Comparison of ENCODE assay signal across 32 cellular contexts in genomic region chr13:29118471-29118870, GRCh38.
"Had no signal": no experiment of that assay in that cellular context is flagged by ENCODE, and none has a peak within 500 bp of the region (broad histone marks: within the 10 kb centered on the region; RNA-seq: fewer than 3 reads in every experiment).

No MANE protein-coding gene starts in this region.

- H3K36me3 Mint-ChIP-seq: activated CD4-positive, alpha-beta memory T cell treated with anti-CD3 and anti-CD28 coated beads for 36 hours; activated CD8-positive, alpha-beta memory T cell treated with anti-CD3 and anti-CD28 coated beads, Interleukin-2, amount 10 ng/mL, durations not matched to agents 7 days and 5 days; activated naive CD4-positive, alpha-beta T cell treated with anti-CD3 and anti-CD28 coated beads, Interleukin-2, amount 50 U/mL, for 24 hours; activated naive CD8-positive, alpha-beta T cell treated with anti-CD3 and anti-CD28 coated beads for 36 hours; brain had no signal

- H3K4me1 Mint-ChIP-seq: activated CD4-positive, alpha-beta T cell treated with anti-CD3 and anti-CD28 coated beads for 36 hours; activated CD4-positive, alpha-beta T cell treated with anti-CD3 and anti-CD28 coated beads, Interleukin-2, amount 10 ng/mL, durations not matched to agents 24 days and 14 days; activated CD8-positive, alpha-beta memory T cell treated with anti-CD3 and anti-CD28 coated beads, Interleukin-2, amount 10 ng/mL, durations not matched to agents 7 days and 5 days; activated naive CD4-positive, alpha-beta T cell treated with anti-CD3 and anti-CD28 coated beads, Interleukin-2, amount 50 U/mL, for 24 hours; activated naive CD8-positive, alpha-beta T cell treated with anti-CD3 and anti-CD28 coated beads for 36 hours; activated naive CD8-positive, alpha-beta T cell treated with anti-CD3 and anti-CD28 coated beads, Interleukin-2, amount 50 U/mL, for 24 hours; brain; central memory CD8-positive, alpha-beta T cell; endodermal cell had no signal

- H3K9me3 ChIP-seq: adrenal gland, ascending aorta, breast epithelium had no signal

- H3K4me3 ChIP-seq: adrenal gland, ascending aorta, breast epithelium, cardiac muscle cell, coronary artery, dorsolateral prefrontal cortex had no signal

- H3K27ac Mint-ChIP-seq: activated CD4-positive, alpha-beta memory T cell treated with anti-CD3 and anti-CD28 coated beads for 36 hours; activated CD4-positive, alpha-beta T cell treated with anti-CD3 and anti-CD28 coated beads for 36 hours; activated CD4-positive, alpha-beta T cell treated with anti-CD3 and anti-CD28 coated beads, Interleukin-2, amount 10 ng/mL, durations not matched to agents 24 days and 14 days; activated CD8-positive, alpha-beta memory T cell treated with anti-CD3 and anti-CD28 coated beads, Interleukin-2, amount 10 ng/mL, durations not matched to agents 7 days and 5 days; activated CD8-positive, alpha-beta T cell treated with anti-CD3 and anti-CD28 coated beads, Interleukin-2, amount 10 ng/mL, durations not matched to agents 7 days and 5 days; activated naive CD4-positive, alpha-beta T cell treated with anti-CD3 and anti-CD28 coated beads for 36 hours; activated naive CD4-positive, alpha-beta T cell treated with anti-CD3 and anti-CD28 coated beads, Interleukin-2, amount 50 U/mL, for 24 hours; activated naive CD8-positive, alpha-beta T cell treated with anti-CD3 and anti-CD28 coated beads for 36 hours; activated naive CD8-positive, alpha-beta T cell treated with anti-CD3 and anti-CD28 coated beads, Interleukin-2, amount 50 U/mL, for 24 hours; activated T-helper 1 cell treated with anti-CD3 and anti-CD28 coated beads, Interleukin-12 subunit alpha, Interleukin-12 subunit beta, Interleukin-2, Interleukin-4 antibody, amounts not matched to agents 30 ng/mL and 10 ng/mL and 1 ng/mL, durations not matched to agents 14 hours and 24 hours and 36 hours; activated T-helper 2 cell treated with anti-CD3 and anti-CD28 coated beads, Interferon-gamma antibody, Interleukin-2, Interleukin-4, amounts not matched to agents 10 μg/mL and 5 μg/mL and 100 μg/mL, durations not matched to agents 14 hours and 24 hours and 36 hours; brain; dendritic cell treated with granulocyte-macrophage colony-stimulating factor and Interleukin-4, amounts not matched to agents 40 ng/mL and 50 ng/mL, for 4 days; endodermal cell had no signal

- H3K36me3 ChIP-seq: adrenal gland, ascending aorta, breast epithelium, cardiac muscle cell had no signal

- H3K4me1 ChIP-seq: adrenal gland, breast epithelium had no signal

- H3K4me3 Mint-ChIP-seq: activated CD4-positive, alpha-beta memory T cell treated with anti-CD3 and anti-CD28 coated beads for 36 hours; activated CD4-positive, alpha-beta T cell treated with anti-CD3 and anti-CD28 coated beads for 36 hours; activated CD4-positive, alpha-beta T cell treated with anti-CD3 and anti-CD28 coated beads, Interleukin-2, amount 10 ng/mL, durations not matched to agents 24 days and 14 days; activated CD8-positive, alpha-beta memory T cell treated with anti-CD3 and anti-CD28 coated beads, Interleukin-2, amount 10 ng/mL, durations not matched to agents 7 days and 5 days; activated CD8-positive, alpha-beta T cell treated with anti-CD3 and anti-CD28 coated beads, Interleukin-2, amount 10 ng/mL, durations not matched to agents 7 days and 5 days; activated naive CD4-positive, alpha-beta T cell treated with anti-CD3 and anti-CD28 coated beads for 36 hours; activated naive CD4-positive, alpha-beta T cell treated with anti-CD3 and anti-CD28 coated beads, Interleukin-2, amount 50 U/mL, for 24 hours; activated naive CD8-positive, alpha-beta T cell treated with anti-CD3 and anti-CD28 coated beads for 36 hours; activated naive CD8-positive, alpha-beta T cell treated with anti-CD3 and anti-CD28 coated beads, Interleukin-2, amount 50 U/mL, for 24 hours; activated T-helper 1 cell treated with anti-CD3 and anti-CD28 coated beads, Interleukin-12 subunit alpha, Interleukin-12 subunit beta, Interleukin-2, Interleukin-4 antibody, amounts not matched to agents 30 ng/mL and 10 ng/mL and 1 ng/mL, durations not matched to agents 14 hours and 24 hours and 36 hours; brain; central memory CD8-positive, alpha-beta T cell; dendritic cell treated with granulocyte-macrophage colony-stimulating factor and Interleukin-4, amounts not matched to agents 40 ng/mL and 50 ng/mL, for 4 days; endodermal cell had no signal

- H3K27ac ChIP-seq: adrenal gland, ascending aorta, breast epithelium, cardiac muscle cell, coronary artery, dorsolateral prefrontal cortex had no signal

- ATAC-seq: activated CD4-positive, alpha-beta T cell treated with anti-CD3 and anti-CD28 coated beads for 36 hours; activated CD8-positive, alpha-beta memory T cell treated with anti-CD3 and anti-CD28 coated beads, Interleukin-2, amount 10 ng/mL, durations not matched to agents 7 days and 5 days; activated CD8-positive, alpha-beta T cell treated with anti-CD3 and anti-CD28 coated beads, Interleukin-2, amount 10 ng/mL, durations not matched to agents 7 days and 5 days; activated naive CD8-positive, alpha-beta T cell treated with anti-CD3 and anti-CD28 coated beads, Interleukin-2, amount 50 U/mL, for 24 hours; esophagus mucosa had no signal

- H3K9me3 Mint-ChIP-seq: activated CD4-positive, alpha-beta memory T cell treated with anti-CD3 and anti-CD28 coated beads for 36 hours; activated CD4-positive, alpha-beta T cell treated with anti-CD3 and anti-CD28 coated beads, Interleukin-2, amount 10 ng/mL, durations not matched to agents 24 days and 14 days; activated naive CD4-positive, alpha-beta T cell treated with anti-CD3 and anti-CD28 coated beads for 36 hours; activated naive CD4-positive, alpha-beta T cell treated with anti-CD3 and anti-CD28 coated beads, Interleukin-2, amount 50 U/mL, for 24 hours; activated naive CD8-positive, alpha-beta T cell treated with anti-CD3 and anti-CD28 coated beads for 36 hours; activated naive CD8-positive, alpha-beta T cell treated with anti-CD3 and anti-CD28 coated beads, Interleukin-2, amount 50 U/mL, for 24 hours; activated T-helper 1 cell treated with anti-CD3 and anti-CD28 coated beads, Interleukin-12 subunit alpha, Interleukin-12 subunit beta, Interleukin-2, Interleukin-4 antibody, amounts not matched to agents 30 ng/mL and 10 ng/mL and 1 ng/mL, durations not matched to agents 14 hours and 24 hours and 36 hours; activated T-helper 2 cell treated with anti-CD3 and anti-CD28 coated beads, Interferon-gamma antibody, Interleukin-2, Interleukin-4, amounts not matched to agents 10 μg/mL and 5 μg/mL and 100 μg/mL, durations not matched to agents 14 hours and 24 hours and 36 hours; brain; dendritic cell treated with granulocyte-macrophage colony-stimulating factor and Interleukin-4, amounts not matched to agents 40 ng/mL and 50 ng/mL, for 4 days; endodermal cell had no signal

- H3K27me3 Mint-ChIP-seq: activated CD4-positive, alpha-beta memory T cell treated with anti-CD3 and anti-CD28 coated beads for 36 hours; activated CD4-positive, alpha-beta T cell treated with anti-CD3 and anti-CD28 coated beads for 36 hours; activated CD4-positive, alpha-beta T cell treated with anti-CD3 and anti-CD28 coated beads, Interleukin-2, amount 10 ng/mL, durations not matched to agents 24 days and 14 days; activated CD8-positive, alpha-beta memory T cell treated with anti-CD3 and anti-CD28 coated beads, Interleukin-2, amount 10 ng/mL, durations not matched to agents 7 days and 5 days; central memory CD8-positive, alpha-beta T cell; dendritic cell treated with granulocyte-macrophage colony-stimulating factor and Interleukin-4, amounts not matched to agents 40 ng/mL and 50 ng/mL, for 4 days had no signal

- DNase-seq: activated CD4-positive, alpha-beta memory T cell treated with anti-CD3 and anti-CD28 coated beads for 36 hours; activated CD4-positive, alpha-beta T cell treated with anti-CD3 and anti-CD28 coated beads for 36 hours; activated CD4-positive, alpha-beta T cell treated with anti-CD3 and anti-CD28 coated beads, Interleukin-2, amount 10 ng/mL, durations not matched to agents 24 days and 14 days; activated CD4-positive, CD25-positive, alpha-beta regulatory T cell; activated CD4-positive, CD25-positive, alpha-beta regulatory T cell treated with anti-CD3 and anti-CD28 coated beads, Interleukin-2, amount 50 U/mL, for 72 hours; activated CD8-positive, alpha-beta memory T cell treated with anti-CD3 and anti-CD28 coated beads, Interleukin-2, amount 10 ng/mL, durations not matched to agents 7 days and 5 days; activated CD8-positive, alpha-beta memory T cell treated with anti-CD3 and anti-CD28 coated beads, Interleukin-2, amount 50 U/mL, for 4 hours; activated CD8-positive, alpha-beta T cell treated with anti-CD3 and anti-CD28 coated beads, Interleukin-2, amount 10 ng/mL, durations not matched to agents 7 days and 5 days; activated effector memory CD4-positive, alpha-beta T cell treated with anti-CD3 and anti-CD28 coated beads, Interleukin-2, amount 50 U/mL, for 16 hours; activated naive CD4-positive, alpha-beta T cell treated with anti-CD3 and anti-CD28 coated beads for 36 hours; activated naive CD8-positive, alpha-beta T cell treated with anti-CD3 and anti-CD28 coated beads for 36 hours; activated naive CD8-positive, alpha-beta T cell treated with anti-CD3 and anti-CD28 coated beads, Interleukin-2, amount 50 U/mL, for 24 hours; activated T-cell treated with anti-CD3 and anti-CD28 coated beads, Interleukin-2, amount 50 U/mL, for 1 hour; activated T-cell treated with anti-CD3 and anti-CD28 coated beads, Interleukin-2, amount 50 U/mL, for 48 hours; adrenal gland; amygdala; dorsolateral prefrontal cortex; effector memory CD4-positive, alpha-beta T cell; endodermal cell; foreskin fibroblast; T-helper 2 cell had no signal
